ENCODE assay signal across 11 cellular contexts in the genomic region with DNA sequence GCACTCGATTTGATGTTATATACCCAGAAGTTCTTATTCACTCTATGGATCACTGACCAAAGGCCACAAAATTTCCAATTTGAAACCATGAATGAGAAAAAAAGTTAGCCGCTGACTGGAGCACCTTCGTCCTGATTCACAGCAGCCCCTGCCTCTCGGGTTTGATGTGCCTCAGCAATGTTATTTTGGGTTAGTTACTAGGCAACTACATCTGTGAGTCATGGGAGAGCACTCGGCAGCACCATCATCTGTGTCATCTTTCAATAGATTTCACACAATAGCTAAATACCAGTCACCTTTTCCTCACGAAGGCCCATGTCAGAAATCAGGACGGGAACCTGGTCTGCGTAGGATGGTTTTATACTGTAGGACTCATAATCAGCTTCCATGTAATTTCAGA.
DNase-seq lines count a peak whose midpoint lies in the region; ATAC-seq and TF ChIP-seq lines count a peak whose summit lies in the region.
"Had no signal": no experiment of that assay in that cellular context is flagged by ENCODE, and none has a peak within 500 bp of the region (broad histone marks: within the 10 kb centered on the region; RNA-seq: fewer than 3 reads in every experiment).

No MANE protein-coding gene starts in this region.

- no peaks in the 10 kb centered on the region for H3K4me1 Mint-ChIP-seq in type B pancreatic cell (ENCODE audit: unreplicated experiment)

- ATAC-seq in HG03342 (IDR thresholded peaks at IDR 0.05; ENCODE audit: unreplicated experiment), result peak; percentile 41

- H3K36me3 Mint-ChIP-seq in type B pancreatic cell, result no peaks in the 10 kb centered on the region

- CTCF ChIA-PET in RWPE1 (lab: Yijun Ruan, JAX), result no interaction called here

- no peak overlapping the region for H3K27ac ChIP-seq in RWPE1
- H3K27ac ChIP-seq in coronary artery, result no peak overlapping the region
- H3K27ac ChIP-seq: VCaP had no signal

- no peaks in the 10 kb centered on the region for H3K9me3 Mint-ChIP-seq in type B pancreatic cell

- in situ Hi-C loops in GM13976 (cut with MboI; ENCODE audit: low sequenced_read_pairs, unreplicated experiment), result no loop called here

- no peak overlapping the region for H3K27ac Mint-ChIP-seq in type B pancreatic cell

- DNase-seq in Ammon's horn (ENCODE audit: low spot score) (peak; percentile 67), RWPE1 (ENCODE audit: low spot score) (peak; percentile 11), iPS DF 19.7 (ENCODE audit: low read depth, low spot score) (peak; percentile 59), type B pancreatic cell (ENCODE audit: extremely low spot score, unreplicated experiment) (no peak), coronary artery (ENCODE audit: low spot score) (no peak), NCI-H526 treated with DMSO at 0.1 percent for 48 hours (lab: John Stamatoyannopoulos, UW) (no peak), GM13976 (ENCODE audit: low spot score) (no peak)
- DNase-seq: BE2C; stimulated activated CD4-positive, alpha-beta T cell treated with anti-CD3 and anti-CD28 coated beads, Interleukin-4, amount 100 ng/mL, for 1 hour had no signal

- no peak for TF ChIP-seq CTCF in RWPE1 (conservative IDR thresholded peaks at IDR 0.05; ENCODE audit: low read depth)
- no peak for TF ChIP-seq CTCF in type B pancreatic cell (conservative IDR thresholded peaks at IDR 0.05)
- no peak for TF ChIP-seq CTCF in coronary artery (IDR thresholded peaks at IDR 0.05)
- no peak for TF ChIP-seq CTCF in GM13976 (IDR thresholded peaks at IDR 0.05; ENCODE audit: borderline replicate concordance, control extremely low read depth, extremely low read depth, insufficient read depth, missing control alignments)

- H3K4me3 Mint-ChIP-seq in type B pancreatic cell, result no peak overlapping the region

- no peak overlapping the region for H3K4me3 ChIP-seq in coronary artery

- POLR2A ChIA-PET in RWPE1 (lab: Yijun Ruan, JAX; ENCODE audit: low non-redundant PET), result no interaction called here

- H3K27me3 Mint-ChIP-seq in type B pancreatic cell, result no peaks in the 10 kb centered on the region

Comparison
In these comparisons a context has a peak if more than half of its experiments do, and no peak if none do; other contexts are left out.
1. DNase-seq: peak in Ammon's horn (single experiment), RWPE1 (single experiment) and iPS DF 19.7 (single experiment); none in type B pancreatic cell (single experiment), coronary artery (single experiment), NCI-H526 treated with DMSO at 0.1 percent for 48 hours (single experiment) and GM13976 (single experiment).